ENCODE assay signal across 8 cellular contexts in the genomic region with DNA sequence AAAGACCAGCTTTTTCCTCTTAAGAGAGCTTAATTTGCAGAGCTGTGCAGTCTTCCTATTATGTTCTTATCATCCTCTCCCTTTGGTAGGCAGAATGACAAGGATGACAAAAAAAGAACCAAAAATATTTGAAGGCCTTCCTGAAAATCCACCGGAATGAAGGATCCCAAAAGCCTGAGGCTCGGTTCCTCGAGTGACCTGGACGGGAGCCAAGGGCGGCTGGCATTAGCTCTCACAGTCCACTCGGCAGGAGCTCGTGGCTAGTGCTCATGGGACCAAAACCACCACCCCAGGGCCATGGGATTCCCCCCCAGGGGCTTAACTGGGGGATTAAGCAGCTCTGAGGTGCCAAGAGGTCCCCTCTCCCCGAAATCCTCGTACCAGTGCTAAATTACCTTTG. TPM values are rescaled to one million over a fixed set of nuclear protein-coding genes. Genes with fewer than 3 reads are reported as not detected.
DNase-seq lines count a peak whose midpoint lies in the region; ATAC-seq and TF ChIP-seq lines count a peak whose summit lies in the region.

No MANE protein-coding gene starts in this region.

- H3K4me1 ChIP-seq in ACC112 (ENCODE audit: control insufficient read depth, insufficient read depth, low read length, unreplicated experiment): no peaks in the 10 kb centered on the region
- H3K4me1 ChIP-seq in OCI-LY3 (ENCODE audit: low read length): peaks cover 12% of the 10 kb centered on the region
- H3K4me1 ChIP-seq in ovary (ENCODE audit: insufficient read depth): peaks cover 3% of the 10 kb centered on the region

- no peak for TF ChIP-seq CTCF in OCI-LY3 (IDR thresholded peaks at IDR 0.05; ENCODE audit: low read depth, low read length)
- no peak for TF ChIP-seq CTCF in epithelial cell of esophagus (IDR thresholded peaks at IDR 0.05; ENCODE audit: insufficient read depth, low read depth, low read length, missing control alignments)
- no peak for TF ChIP-seq CTCF in ovary (IDR thresholded peaks at IDR 0.05)

- H2AFZ ChIP-seq in ACC112 (ENCODE audit: low read length, unreplicated experiment): no peak overlapping the region
- peak overlapping the region; percentile 69; the same call in 1 of the 2 replicates for H2AFZ ChIP-seq in OCI-LY3 (ENCODE audit: low read depth, low read length)

- ATAC-seq in GM21423 (IDR thresholded peaks at IDR 0.05; ENCODE audit: unreplicated experiment) (peak; percentile 7), GM18505 (IDR thresholded peaks at IDR 0.05; ENCODE audit: unreplicated experiment) (no peak)

- H4K20me1 ChIP-seq in OCI-LY3 (ENCODE audit: insufficient read depth, low read length): no peaks in the 10 kb centered on the region

- no peaks in the 10 kb centered on the region for H3K36me3 ChIP-seq in ACC112 (ENCODE audit: insufficient read depth, low read length)
- no peaks in the 10 kb centered on the region for H3K36me3 ChIP-seq in OCI-LY3 (replicated peaks; ENCODE audit: low read depth, low read length)
- H3K36me3 ChIP-seq in ovary: no peaks in the 10 kb centered on the region

- H3K27me3 ChIP-seq in ACC112 (ENCODE audit: insufficient read depth, low read length) (peaks cover 71% of the 10 kb centered on the region), OCI-LY3 (ENCODE audit: low read depth, low read length) (peaks cover 10% of the 10 kb centered on the region), ovary (no peaks in the 10 kb centered on the region)

- H3K27ac ChIP-seq in ACC112 (ENCODE audit: low read depth, low read length) (no peak overlapping the region), OCI-LY3 (ENCODE audit: low read length) (peak overlapping the region; percentile 24; the same call in 1 of the 2 replicates), ovary (peak overlapping the region; percentile 35 to 62)

- WGBS in ovary, 3 donors: 4 to 12% (median 7%) methylated on average over 9 of the region's 9 CpGs

- H3K79me2 ChIP-seq in ACC112 (ENCODE audit: control insufficient read depth, insufficient read depth, low read length, unreplicated experiment) (no peaks in the 10 kb centered on the region), OCI-LY3 (ENCODE audit: low read length) (no peaks in the 10 kb centered on the region)

- H3K4me3 ChIP-seq in ACC112 (ENCODE audit: low read depth, low read length) (peak overlapping the region; percentile 78), OCI-LY3 (ENCODE audit: low read length) (peak overlapping the region; percentile 79), epithelial cell of esophagus (ENCODE audit: low read length) (peak overlapping the region; percentile 52), ovary (peak overlapping the region; percentile 54)

- TF ChIP-seq POLR2A in ovary (IDR thresholded peaks at IDR 0.05): no peak
- TF ChIP-seq POLR2A in GM18505 (IDR thresholded peaks at IDR 0.05; ENCODE audit: borderline replicate concordance, extremely low read depth, insufficient read depth, insufficient read length): no peak

- TF ChIP-seq EP300 in ovary (IDR thresholded peaks at IDR 0.05): no peak

- H3K9me3 ChIP-seq in OCI-LY3 (ENCODE audit: insufficient read depth, low read length): no peaks in the 10 kb centered on the region
- H3K9me3 ChIP-seq in ovary: no peaks in the 10 kb centered on the region

- peak overlapping the region; percentile 76 for H3K4me2 ChIP-seq in OCI-LY3 (ENCODE audit: low read length)

- peak overlapping the region; percentile 58 for H3K9ac ChIP-seq in OCI-LY3 (ENCODE audit: low read length)

- DNase-seq in epithelial cell of esophagus (ENCODE audit: low read depth) (no peak), ovary (peak; percentile 41 to 68 (median 55)), DMS53 (lab: John Stamatoyannopoulos, UW) (no peak), NCI-H2107 treated with DMSO at 0.1 percent for 48 hours (lab: John Stamatoyannopoulos, UW; ENCODE audit: unreplicated experiment) (no peak)

- intact Hi-C loops in ovary (cut with DNase I): no loop called here

RNA-seq across cellular contexts. Expression of a gene that starts 0.6 kb away (rescaled TPM):
- total RNA-seq in ovary: 10 to 100 TPM; 29.7 to 58.2 (median 40.3) TPM
- 10 to 100 TPM; 21.2 to 22.7 TPM for polyA plus RNA-seq in ovary

Comparison
In these comparisons a context has a peak if more than half of its experiments do, and no peak if none do; other contexts are left out.
1. DNase-seq: peak in ovary (5 of 5); none in epithelial cell of esophagus (single experiment), DMS53 (single experiment) and NCI-H2107 treated with DMSO at 0.1 percent for 48 hours (single experiment).
2. Peak in every context shown above with its lines, with median percentiles within 50 percentile points of each other: H3K4me3 ChIP-seq.